8 cellular contexts compared by ENCODE assay signal in genomic region chrX:48540015-48540350, GRCh38. TPM values are rescaled to one million over a fixed set of nuclear protein-coding genes. Genes with fewer than 3 reads are reported as not detected.
DNase-seq lines count a peak whose midpoint lies in the region; ATAC-seq and TF ChIP-seq lines count a peak whose summit lies in the region.

No MANE protein-coding gene starts in this region.

- peak overlapping the region; percentile 86 for H2AK5ac ChIP-seq in IMR-90 (ENCODE audit: low read depth, low read length)

- CTCF ChIA-PET in IMR-90 (lab: Yijun Ruan, JAX), result interaction anchor here (0.6 kb wide), 1 partner anchor 449 kb away, joined by 3 read pairs; no protein-coding TSS in a partner anchor

- POLR2A ChIA-PET in IMR-90 (lab: Charles Lee; ENCODE audit: unreplicated experiment), result no interaction called here

- peaks cover 3% of the 10 kb centered on the region for H3K9me3 Mint-ChIP-seq in mesothelial cell of epicardium
- no peaks in the 10 kb centered on the region for H3K9me3 Mint-ChIP-seq in stimulated activated effector memory CD8-positive, alpha-beta T cell treated with anti-CD3 and anti-CD28 coated beads, Interleukin-12 subunit alpha, Interleukin-12 subunit beta, amount 100 ng/mL, for 72 hours

- no peak for TF ChIP-seq RAD21 in IMR-90 (IDR thresholded peaks at IDR 0.05; ENCODE audit: low read length)

- H3K4me2 ChIP-seq in IMR-90 (ENCODE audit: low read depth, low read length), result peak overlapping the region; percentile 63

- H3K9me3 ChIP-seq in IMR-90 (ENCODE audit: control insufficient read depth, insufficient read depth, low read length) (no peaks in the 10 kb centered on the region), duodenal mucosa (ENCODE audit: control insufficient read depth in 1 of 2, low read length in 2 of 2) (no peaks in the 10 kb centered on the region)

- H3K9ac ChIP-seq in IMR-90 (ENCODE audit: low read depth, low read length) (peak overlapping the region; percentile 78), duodenal mucosa (ENCODE audit: low read depth in 1 of 2, low read length in 2 of 2) (peak overlapping the region; percentile 57 to 65)

- peaks cover 5% of the 10 kb centered on the region; the same call in 1 of the 2 replicates for H3K9me1 ChIP-seq in IMR-90 (ENCODE audit: insufficient read depth, low read length)

- dilution Hi-C loops in IMR-90 (cut with HindIII; ENCODE audit: low sequenced_read_pairs, unreplicated experiment), result no loop called here

- 0 out of 2 replicates have a peak overlapping the region, but pooled peaks have one; percentile 19 for H2BK120ac ChIP-seq in IMR-90 (ENCODE audit: low read depth, low read length)

- peak overlapping the region; percentile 79 for H3K4me3 Mint-ChIP-seq in mesothelial cell of epicardium
- H3K4me3 Mint-ChIP-seq in stimulated activated effector memory CD8-positive, alpha-beta T cell treated with anti-CD3 and anti-CD28 coated beads, Interleukin-12 subunit alpha, Interleukin-12 subunit beta, amount 100 ng/mL, for 72 hours, result peak overlapping the region; percentile 81

- peak overlapping the region; percentile 22 for H2BK5ac ChIP-seq in IMR-90 (ENCODE audit: low read depth, low read length, poor library complexity, severe bottlenecking)

- no peaks in the 10 kb centered on the region for H3K4me1 ChIP-seq in IMR-90 (ENCODE audit: control insufficient read depth, insufficient read depth, low read length)
- H3K4me1 ChIP-seq in duodenal mucosa (ENCODE audit: control insufficient read depth in 1 of 2, insufficient read depth in 2 of 2, low read length in 2 of 2), result peaks cover 8 to 10% of the 10 kb centered on the region in 2 donors

- H3K56ac ChIP-seq in IMR-90 (ENCODE audit: extremely low read depth, insufficient read depth, low read length), result peak overlapping the region; percentile 6; the same call in 1 of the 2 replicates

- no peaks in the 10 kb centered on the region for H3K27me3 Mint-ChIP-seq in mesothelial cell of epicardium (ENCODE audit: low read depth)

- peak overlapping the region; percentile 78; the same call in 1 of the 2 replicates for H3K14ac ChIP-seq in IMR-90 (replicated peaks; ENCODE audit: low read depth, low read length)

- no peak for TF ChIP-seq POLR2A in IMR-90 (IDR thresholded peaks at IDR 0.05; ENCODE audit: low read depth, low read length)

- peaks cover 7% of the 10 kb centered on the region for H3K36me3 Mint-ChIP-seq in mesothelial cell of epicardium
- H3K36me3 Mint-ChIP-seq in stimulated activated effector memory CD8-positive, alpha-beta T cell treated with anti-CD3 and anti-CD28 coated beads, Interleukin-12 subunit alpha, Interleukin-12 subunit beta, amount 100 ng/mL, for 72 hours, result peaks cover 55% of the 10 kb centered on the region

- H3K79me1 ChIP-seq in IMR-90 (ENCODE audit: low read depth in 1 of 2, low read length in 2 of 2), result peaks cover 7 to 14% of the 10 kb centered on the region in 2 experiments

- intact Hi-C loops in IMR-90 (cut with micrococcal nuclease), result no loop called here

- peak overlapping the region; percentile 96 for H2AFZ ChIP-seq in IMR-90 (replicated peaks; ENCODE audit: low read length, poor library complexity)

- peak overlapping the region; percentile 97 for H2AK9ac ChIP-seq in IMR-90 (replicated peaks; ENCODE audit: low read depth, low read length, poor library complexity)

- H2BK20ac ChIP-seq in IMR-90 (ENCODE audit: low read depth, low read length), result no peak overlapping the region

- peak overlapping the region; percentile 89 for H3K4me3 ChIP-seq in IMR-90 (ENCODE audit: insufficient read depth, low read depth, low read length)
- peak overlapping the region; percentile 65 to 74 for H3K4me3 ChIP-seq in duodenal mucosa (ENCODE audit: low read depth in 1 of 2, low read length in 2 of 2)

- in situ Hi-C loops in IMR-90 (cut with MboI; ENCODE audit: low sequenced_read_pairs), result no loop called here

- H3K27ac ChIP-seq in IMR-90 (ENCODE audit: insufficient read depth, low read length) (peak overlapping the region; percentile 70), duodenal mucosa (ENCODE audit: low read depth, low read length) (peak overlapping the region; percentile 73)

- H3K27me3 ChIP-seq in IMR-90 (ENCODE audit: control insufficient read depth, insufficient read depth, low read length) (no peaks in the 10 kb centered on the region), duodenal mucosa (ENCODE audit: control insufficient read depth in 1 of 2, insufficient read depth in 2 of 2, low read length in 2 of 2) (no peaks in the 10 kb centered on the region)

- peak overlapping the region in 1 of 2 experiments; percentile 73; a peak in 3 of 4 replicates for H4K8ac ChIP-seq in IMR-90 (ENCODE audit: low read depth in 2 of 2, low read length in 2 of 2)

- no peak overlapping the region; the same call in 1 of the 2 replicates for H4K5ac ChIP-seq in IMR-90 (ENCODE audit: low read depth, low read length)

- H3K4ac ChIP-seq in IMR-90 (ENCODE audit: low read depth, low read length), result peak overlapping the region; percentile 79

- H3K4me1 Mint-ChIP-seq in mesothelial cell of epicardium, result peaks cover 5% of the 10 kb centered on the region
- peaks cover 18% of the 10 kb centered on the region for H3K4me1 Mint-ChIP-seq in stimulated activated effector memory CD8-positive, alpha-beta T cell treated with anti-CD3 and anti-CD28 coated beads, Interleukin-12 subunit alpha, Interleukin-12 subunit beta, amount 100 ng/mL, for 72 hours

- TF ChIP-seq CTCF in GM20000 (IDR thresholded peaks at IDR 0.05; ENCODE audit: extremely low read depth, missing control alignments), result no peak
- TF ChIP-seq CTCF in IMR-90 (conservative IDR thresholded peaks at IDR 0.05; ENCODE audit: low read depth, low read length), result no peak
- no peak for TF ChIP-seq CTCF in mesothelial cell of epicardium (IDR thresholded peaks at IDR 0.05; ENCODE audit: unreplicated experiment)

- peak overlapping the region; percentile 59; the same call in 2 of the 3 replicates for H2BK15ac ChIP-seq in IMR-90 (ENCODE audit: low read depth, low read length)

- ATAC-seq in IMR-90 (ENCODE audit: low read depth), result peak; percentile 58
- ATAC-seq in activated CD4-positive, CD25-positive, alpha-beta regulatory T cell treated with anti-CD3 and anti-CD28 coated beads, Interleukin-2, amount 50 U/mL, for 24 hours, result peak; percentile 61 to 66
- peak; percentile 74 for ATAC-seq in stimulated activated effector memory CD8-positive, alpha-beta T cell treated with anti-CD3 and anti-CD28 coated beads, Interleukin-12 subunit alpha, Interleukin-12 subunit beta, amount 100 ng/mL, for 72 hours

- DNase-seq in COLO829 (ENCODE audit: low spot score), result peak; percentile 50
- DNase-seq in GM20000 (ENCODE audit: low spot score), result peak; percentile 56
- peak; percentile 14 for DNase-seq in IMR-90
- DNase-seq in mesothelial cell of epicardium (ENCODE audit: low spot score in 2 of 2, unreplicated experiment in 2 of 2), result peak in 1 of 2 experiments; percentile 62
- DNase-seq in stimulated activated effector memory CD8-positive, alpha-beta T cell treated with anti-CD3 and anti-CD28 coated beads, Interleukin-12 subunit alpha, Interleukin-12 subunit beta, amount 100 ng/mL, for 72 hours (ENCODE audit: low spot score in 2 of 2), result peak in 1 of 2 donors; percentile 78
- no peak for DNase-seq in GOT3 (lab: John Stamatoyannopoulos, UW)

- peaks cover 6% of the 10 kb centered on the region for H3K36me3 ChIP-seq in IMR-90 (ENCODE audit: control insufficient read depth, insufficient read depth, low read length)
- H3K36me3 ChIP-seq in duodenal mucosa (ENCODE audit: control insufficient read depth in 1 of 2, insufficient read depth in 2 of 2, low read length in 2 of 2), result peaks cover 5 to 6% of the 10 kb centered on the region in 2 donors

- peak overlapping the region; percentile 57 for H3K27ac Mint-ChIP-seq in mesothelial cell of epicardium
- peak overlapping the region; percentile 93 for H3K27ac Mint-ChIP-seq in stimulated activated effector memory CD8-positive, alpha-beta T cell treated with anti-CD3 and anti-CD28 coated beads, Interleukin-12 subunit alpha, Interleukin-12 subunit beta, amount 100 ng/mL, for 72 hours

- BruUV-seq in IMR-90 (replicated peaks; lab: Mats Ljungman, UMichigan), result no TSS peak

- H4K20me1 ChIP-seq in IMR-90 (ENCODE audit: insufficient read depth, low read length), result peaks cover 9% of the 10 kb centered on the region; the same call in 1 of the 2 replicates

- H3K18ac ChIP-seq in IMR-90 (ENCODE audit: low read depth, low read length), result no peak overlapping the region; the same call in 1 of the 2 replicates

- 40% methylated on average over 7 of the region's 12 CpGs; no CpG with 5 or more reads in 1 of the 2 experiments for WGBS in IMR-90 (ENCODE audit: extremely low coverage in 2 of 2, insufficient read length in 1 of 2), 2 experiments

- no peak overlapping the region; the same call in 1 of the 2 replicates for H3K23ac ChIP-seq in IMR-90 (ENCODE audit: low read depth, low read length)

- peak overlapping the region; percentile 83 for H4K91ac ChIP-seq in IMR-90 (ENCODE audit: insufficient read depth, low read depth, low read length)

TF ChIP-seq in IMR-90, 13 proteins besides CTCF, POLR2A, EP300 and RAD21 (continues in another document):
- TF ChIP-seq MAFK (IDR thresholded peaks at IDR 0.05; ENCODE audit: low read depth, low read length), result no peak

RNA-seq across cellular contexts. Expression of gene TBC1D25, which starts 0.5 kb away (rescaled TPM):
- total RNA-seq in IMR-90 (2012; rRNA removed), result 8.3 and 11.3 TPM in 2 replicates
- 15.9 and 18.2 TPM in 2 replicates for polyA plus RNA-seq in IMR-90 (2012; rRNA removed)
- 18.8 and 23.9 TPM in 2 replicates for polyA plus RNA-seq in IMR-90 (2012; cell fraction: cytosol; rRNA removed)
- polyA plus RNA-seq in IMR-90 (2012; cell fraction: nucleus; rRNA removed; ENCODE audit: low replicate concordance), result 17.2 and 33.1 TPM in 2 replicates
- 13.9 to 15.4 TPM (median 15.3 TPM) in 3 replicates for total RNA-seq in mesothelial cell of epicardium

RNA-seq across cellular contexts. Expression of gene EBP, which starts 18.4 kb away (rescaled TPM):
- total RNA-seq in IMR-90 (2012; rRNA removed) (66.7 and 78.9 TPM in 2 replicates), mesothelial cell of epicardium (48.9 to 52.2 TPM (median 50.2 TPM) in 3 replicates)
- polyA plus RNA-seq in IMR-90 (2012; rRNA removed), result 39.4 and 43.2 TPM in 2 replicates
- 41.8 and 48.6 TPM in 2 replicates for polyA plus RNA-seq in IMR-90 (2012; cell fraction: cytosol; rRNA removed)
- polyA plus RNA-seq in IMR-90 (2012; cell fraction: nucleus; rRNA removed; ENCODE audit: low replicate concordance), result 24.3 and 62.6 TPM in 2 replicates

RNA-seq across cellular contexts. Expression of gene PORCN, which starts 31.2 kb away (rescaled TPM):
- total RNA-seq in IMR-90 (2012; rRNA removed) (3.3 and 4.1 TPM in 2 replicates), mesothelial cell of epicardium (9.7 to 11.0 TPM (median 10.1 TPM) in 3 replicates)
- polyA plus RNA-seq in IMR-90 (2012; rRNA removed), result 10.1 and 11.6 TPM in 2 replicates
- 16.1 and 17.2 TPM in 2 replicates for polyA plus RNA-seq in IMR-90 (2012; cell fraction: cytosol; rRNA removed)
- 12.9 and 36.2 TPM in 2 replicates for polyA plus RNA-seq in IMR-90 (2012; cell fraction: nucleus; rRNA removed; ENCODE audit: low replicate concordance)

RNA-seq across cellular contexts. Expression of gene RBM3, which starts 34.3 kb away (rescaled TPM):
- 341 and 386 TPM in 2 replicates for total RNA-seq in IMR-90 (2012; rRNA removed)
- 217 and 243 TPM in 2 replicates for polyA plus RNA-seq in IMR-90 (2012; rRNA removed)
- polyA plus RNA-seq in IMR-90 (2012; cell fraction: cytosol; rRNA removed), result 68.0 and 80.3 TPM in 2 replicates
- polyA plus RNA-seq in IMR-90 (2012; cell fraction: nucleus; rRNA removed; ENCODE audit: low replicate concordance), result 122 and 242 TPM in 2 replicates
- total RNA-seq in mesothelial cell of epicardium, result 208 to 215 TPM (median 209 TPM) in 3 replicates

RNA-seq across cellular contexts. Expression of gene WDR13, which starts 57.3 kb away (rescaled TPM):
- total RNA-seq in IMR-90 (2012; rRNA removed) (60.8 and 62.7 TPM in 2 replicates), mesothelial cell of epicardium (85.8 to 98.6 TPM (median 88.8 TPM) in 3 replicates)
- 151 and 153 TPM in 2 replicates for polyA plus RNA-seq in IMR-90 (2012; rRNA removed)
- polyA plus RNA-seq in IMR-90 (2012; cell fraction: cytosol; rRNA removed), result 51.4 and 124 TPM in 2 replicates
- polyA plus RNA-seq in IMR-90 (2012; cell fraction: nucleus; rRNA removed; ENCODE audit: low replicate concordance), result 177 and 490 TPM in 2 replicates
